ENCODE assay signal across 1 cellular context in the genomic region with DNA sequence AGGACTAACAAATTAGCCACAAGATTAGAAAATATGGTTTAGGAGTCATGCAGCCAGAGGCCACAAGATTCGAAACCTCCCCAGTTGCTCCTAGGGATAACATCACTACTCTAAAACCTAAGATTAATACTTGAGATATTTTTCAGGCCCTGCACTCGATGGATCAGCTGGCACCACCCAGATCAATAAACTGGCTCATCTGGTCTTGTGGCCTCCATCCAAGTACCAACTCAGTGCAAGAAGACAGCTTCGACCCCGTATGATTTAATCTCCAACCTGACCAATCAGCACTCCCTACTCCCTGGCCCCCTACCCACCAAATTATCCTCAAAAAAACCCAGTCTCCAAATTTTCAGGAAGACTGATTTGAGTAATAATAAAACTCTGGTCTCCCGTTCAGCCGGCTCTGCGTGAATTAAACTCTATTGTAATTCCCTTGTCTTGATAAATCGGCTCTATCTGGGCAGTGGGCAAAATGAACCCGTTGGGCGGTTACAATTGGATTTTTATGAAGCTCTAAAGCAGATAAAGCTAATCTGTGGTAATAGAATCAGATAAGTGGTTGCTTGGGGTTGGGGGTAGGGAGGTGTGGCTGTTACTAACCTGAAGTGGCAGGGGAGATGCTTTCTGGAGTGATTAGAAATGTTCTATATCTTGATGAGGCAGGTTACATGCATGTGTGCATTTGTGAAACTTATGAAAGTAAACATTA.
TF ChIP-seq lines count a peak whose summit lies in the region.

No MANE protein-coding gene starts in this region.

TF ChIP-seq in WTC11, 78 proteins besides CTCF, POLR2A, EP300 and RAD21:
- TF ChIP-seq, protein P1, sequence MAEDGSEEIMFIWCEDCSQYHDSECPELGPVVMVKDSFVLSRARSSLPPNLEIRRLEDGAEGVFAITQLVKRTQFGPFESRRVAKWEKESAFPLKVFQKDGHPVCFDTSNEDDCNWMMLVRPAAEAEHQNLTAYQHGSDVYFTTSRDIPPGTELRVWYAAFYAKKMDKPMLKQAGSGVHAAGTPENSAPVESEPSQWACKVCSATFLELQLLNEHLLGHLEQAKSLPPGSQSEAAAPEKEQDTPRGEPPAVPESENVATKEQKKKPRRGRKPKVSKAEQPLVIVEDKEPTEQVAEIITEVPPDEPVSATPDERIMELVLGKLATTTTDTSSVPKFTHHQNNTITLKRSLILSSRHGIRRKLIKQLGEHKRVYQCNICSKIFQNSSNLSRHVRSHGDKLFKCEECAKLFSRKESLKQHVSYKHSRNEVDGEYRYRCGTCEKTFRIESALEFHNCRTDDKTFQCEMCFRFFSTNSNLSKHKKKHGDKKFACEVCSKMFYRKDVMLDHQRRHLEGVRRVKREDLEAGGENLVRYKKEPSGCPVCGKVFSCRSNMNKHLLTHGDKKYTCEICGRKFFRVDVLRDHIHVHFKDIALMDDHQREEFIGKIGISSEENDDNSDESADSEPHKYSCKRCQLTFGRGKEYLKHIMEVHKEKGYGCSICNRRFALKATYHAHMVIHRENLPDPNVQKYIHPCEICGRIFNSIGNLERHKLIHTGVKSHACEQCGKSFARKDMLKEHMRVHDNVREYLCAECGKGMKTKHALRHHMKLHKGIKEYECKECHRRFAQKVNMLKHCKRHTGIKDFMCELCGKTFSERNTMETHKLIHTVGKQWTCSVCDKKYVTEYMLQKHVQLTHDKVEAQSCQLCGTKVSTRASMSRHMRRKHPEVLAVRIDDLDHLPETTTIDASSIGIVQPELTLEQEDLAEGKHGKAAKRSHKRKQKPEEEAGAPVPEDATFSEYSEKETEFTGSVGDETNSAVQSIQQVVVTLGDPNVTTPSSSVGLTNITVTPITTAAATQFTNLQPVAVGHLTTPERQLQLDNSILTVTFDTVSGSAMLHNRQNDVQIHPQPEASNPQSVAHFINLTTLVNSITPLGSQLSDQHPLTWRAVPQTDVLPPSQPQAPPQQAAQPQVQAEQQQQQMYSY (CRISPR knock-in tag; IDR thresholded peaks at IDR 0.05) = no peak
- TF ChIP-seq GABPB1 (CRISPR knock-in tag; IDR thresholded peaks at IDR 0.05) (no peak), ZNF219 (CRISPR knock-in tag; IDR thresholded peaks at IDR 0.05; ENCODE audit: borderline replicate concordance) (no peak), ZNF423 (CRISPR knock-in tag; IDR thresholded peaks at IDR 0.05) (no peak), JUN (CRISPR knock-in tag; IDR thresholded peaks at IDR 0.05) (no peak)
- TF ChIP-seq, protein P2, sequence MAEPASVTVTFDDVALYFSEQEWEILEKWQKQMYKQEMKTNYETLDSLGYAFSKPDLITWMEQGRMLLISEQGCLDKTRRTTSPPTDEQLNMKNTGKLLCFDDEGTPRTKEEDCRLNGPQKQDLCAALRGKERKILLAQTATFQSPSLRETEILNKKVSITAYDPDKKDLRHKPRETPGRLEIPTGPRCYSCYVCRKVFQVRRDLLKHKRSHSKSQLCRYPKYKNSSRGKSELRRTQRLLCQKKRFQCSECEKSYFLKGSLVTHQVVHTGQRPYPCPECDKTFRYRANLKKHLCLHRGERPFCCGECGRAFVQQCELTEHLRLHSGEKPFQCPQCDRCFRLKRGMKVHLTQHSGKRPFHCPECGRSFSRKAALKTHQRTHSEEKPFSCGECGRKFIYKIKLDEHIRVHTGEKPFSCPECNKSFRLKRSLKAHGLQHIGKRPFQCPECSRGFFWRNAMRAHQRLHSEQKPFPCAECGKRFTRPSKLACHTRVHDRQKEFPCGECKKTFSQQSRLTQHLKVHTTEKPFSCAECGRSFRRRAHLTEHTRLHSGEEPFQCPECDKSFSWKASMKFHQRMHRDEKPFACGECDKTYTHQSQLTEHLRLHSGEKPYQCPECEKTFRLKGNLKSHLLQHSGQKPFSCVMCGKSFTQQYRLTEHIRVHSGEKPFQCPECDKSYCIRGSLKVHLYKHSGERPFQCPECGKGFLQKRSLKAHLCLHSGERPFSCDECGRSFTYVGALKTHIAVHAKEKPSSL (CRISPR knock-in tag; conservative IDR thresholded peaks at IDR 0.05) = no peak
- TF ChIP-seq, protein P3, sequence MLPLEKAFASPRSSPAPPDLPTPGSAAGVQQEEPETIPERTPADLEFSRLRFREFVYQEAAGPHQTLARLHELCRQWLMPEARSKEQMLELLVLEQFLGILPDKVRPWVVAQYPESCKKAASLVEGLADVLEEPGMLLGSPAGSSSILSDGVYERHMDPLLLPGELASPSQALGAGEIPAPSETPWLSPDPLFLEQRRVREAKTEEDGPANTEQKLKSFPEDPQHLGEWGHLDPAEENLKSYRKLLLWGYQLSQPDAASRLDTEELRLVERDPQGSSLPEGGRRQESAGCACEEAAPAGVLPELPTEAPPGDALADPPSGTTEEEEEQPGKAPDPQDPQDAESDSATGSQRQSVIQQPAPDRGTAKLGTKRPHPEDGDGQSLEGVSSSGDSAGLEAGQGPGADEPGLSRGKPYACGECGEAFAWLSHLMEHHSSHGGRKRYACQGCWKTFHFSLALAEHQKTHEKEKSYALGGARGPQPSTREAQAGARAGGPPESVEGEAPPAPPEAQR (CRISPR knock-in tag; IDR thresholded peaks at IDR 0.05) = no peak
- TF ChIP-seq, protein P4, sequence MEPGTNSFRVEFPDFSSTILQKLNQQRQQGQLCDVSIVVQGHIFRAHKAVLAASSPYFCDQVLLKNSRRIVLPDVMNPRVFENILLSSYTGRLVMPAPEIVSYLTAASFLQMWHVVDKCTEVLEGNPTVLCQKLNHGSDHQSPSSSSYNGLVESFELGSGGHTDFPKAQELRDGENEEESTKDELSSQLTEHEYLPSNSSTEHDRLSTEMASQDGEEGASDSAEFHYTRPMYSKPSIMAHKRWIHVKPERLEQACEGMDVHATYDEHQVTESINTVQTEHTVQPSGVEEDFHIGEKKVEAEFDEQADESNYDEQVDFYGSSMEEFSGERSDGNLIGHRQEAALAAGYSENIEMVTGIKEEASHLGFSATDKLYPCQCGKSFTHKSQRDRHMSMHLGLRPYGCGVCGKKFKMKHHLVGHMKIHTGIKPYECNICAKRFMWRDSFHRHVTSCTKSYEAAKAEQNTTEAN (CRISPR knock-in tag; IDR thresholded peaks at IDR 0.05) = no peak
